In genomic region chr2:39128919-39129391, GRCh38 we compare ENCODE assay signal across 8 cellular contexts. TPM values are rescaled to one million over a fixed set of nuclear protein-coding genes. Genes with fewer than 3 reads are reported as not detected.
DNase-seq lines count a peak whose midpoint lies in the region; ATAC-seq, FAIRE-seq and TF ChIP-seq lines count a peak whose summit lies in the region.

No MANE protein-coding gene starts in this region.

- TF ChIP-seq RAD21 in A549 (conservative IDR thresholded peaks at IDR 0.05 in 1 of 2, IDR thresholded peaks at IDR 0.05 in 1 of 2) = no peak

- DNase-seq in A549 (ENCODE audit: low read depth in 1 of 2, low spot score in 1 of 2) (no peak), Karpas-422 (peak; percentile 42), WERI-Rb-1 (no peak), type B pancreatic cell (ENCODE audit: extremely low spot score, unreplicated experiment) (no peak), GM13977 (ENCODE audit: low spot score) (no peak)
- peak; percentile 77 for DNase-seq in activated T-helper 2 cell treated with anti-CD3 and anti-CD28 coated beads, Interferon-gamma antibody, Interleukin-2, Interleukin-4, amounts not matched to agents 10 μg/mL and 5 μg/mL and 100 μg/mL, durations not matched to agents 14 hours and 24 hours and 36 hours (ENCODE audit: low spot score)
- peak in 3 of 4 experiments; percentile 21 to 59 (median 48) for DNase-seq in stimulated activated CD4-positive, alpha-beta T cell treated with anti-CD3 and anti-CD28 coated beads, Interleukin-1b, Interleukin-23, amount 100 ng/mL, for 24 hours (ENCODE audit: low read depth in 4 of 4, low spot score in 1 of 4)

- peaks cover 11% of the 10 kb centered on the region for H3K79me2 ChIP-seq in Karpas-422 (ENCODE audit: low read length)

- intact Hi-C loops in activated T-helper 2 cell treated with anti-CD3 and anti-CD28 coated beads, Interferon-gamma antibody, Interleukin-2, Interleukin-4, amounts not matched to agents 10 μg/mL and 5 μg/mL and 100 μg/mL, durations not matched to agents 14 hours and 24 hours and 36 hours (cut with micrococcal nuclease) = loop anchor here (1.0 to 10.0 kb wide), 11 partner anchors 12 to 1754 kb away; partner anchors contain the start of genes MAP4K3 and SRSF7

- ATAC-seq in A549 (no peak), GM21526 (IDR thresholded peaks at IDR 0.05; ENCODE audit: low FRiP score, unreplicated experiment) (peak; percentile 50)

- no peaks in the 10 kb centered on the region for H3K9me2 ChIP-seq in Karpas-422 (replicated peaks; ENCODE audit: insufficient read depth, low read length)

- H2AFZ ChIP-seq in Karpas-422 (ENCODE audit: low read length) = no peak overlapping the region

- no peak overlapping the region for H3K4me3 ChIP-seq in A549
- H3K4me3 ChIP-seq in Karpas-422 (ENCODE audit: low read length) = no peak overlapping the region
- no peak overlapping the region for H3K4me3 ChIP-seq in WERI-Rb-1 (ENCODE audit: low read depth, low read length)

- H3K4me3 Mint-ChIP-seq in activated T-helper 2 cell treated with anti-CD3 and anti-CD28 coated beads, Interferon-gamma antibody, Interleukin-2, Interleukin-4, amounts not matched to agents 10 μg/mL and 5 μg/mL and 100 μg/mL, durations not matched to agents 14 hours and 24 hours and 36 hours (ENCODE audit: low read depth) = peak overlapping the region; percentile 46
- H3K4me3 Mint-ChIP-seq in type B pancreatic cell = no peak overlapping the region

- in situ Hi-C loops in GM13977 (cut with MboI; ENCODE audit: low pct_unique_long_range_greater_than_20kb, low sequenced_read_pairs, unreplicated experiment) = no loop called here

- H3K36me3 ChIP-seq in Karpas-422 (ENCODE audit: insufficient read depth, low read length) = no peaks in the 10 kb centered on the region
- no peaks in the 10 kb centered on the region for H3K36me3 ChIP-seq in WERI-Rb-1

- H3K9ac ChIP-seq in Karpas-422 (ENCODE audit: low read length) = no peak overlapping the region

- CTCF ChIA-PET in A549 (lab: Yijun Ruan, JAX) = interaction anchor here (0.7 kb wide), 1 partner anchor 181 kb away, joined by 3 read pairs; no protein-coding TSS in a partner anchor

- no peak overlapping the region for H3K4me2 ChIP-seq in A549
- H3K4me2 ChIP-seq in Karpas-422 (ENCODE audit: low read depth, low read length, poor library complexity, severe bottlenecking) = no peak overlapping the region

- TF ChIP-seq CTCF in A549 (IDR thresholded peaks at IDR 0.05) = no peak
- TF ChIP-seq CTCF in WERI-Rb-1 (IDR thresholded peaks at IDR 0.05; ENCODE audit: low read depth, low read length) = no peak
- TF ChIP-seq CTCF in type B pancreatic cell (conservative IDR thresholded peaks at IDR 0.05) = no peak
- TF ChIP-seq CTCF in GM13977 (IDR thresholded peaks at IDR 0.05; ENCODE audit: extremely low read depth, insufficient read depth, missing control alignments) = no peak

- H3K36me3 Mint-ChIP-seq in activated T-helper 2 cell treated with anti-CD3 and anti-CD28 coated beads, Interferon-gamma antibody, Interleukin-2, Interleukin-4, amounts not matched to agents 10 μg/mL and 5 μg/mL and 100 μg/mL, durations not matched to agents 14 hours and 24 hours and 36 hours (ENCODE audit: low read depth) = no peaks in the 10 kb centered on the region
- H3K36me3 Mint-ChIP-seq in type B pancreatic cell = no peaks in the 10 kb centered on the region

- no peaks in the 10 kb centered on the region for H3K9me3 Mint-ChIP-seq in activated T-helper 2 cell treated with anti-CD3 and anti-CD28 coated beads, Interferon-gamma antibody, Interleukin-2, Interleukin-4, amounts not matched to agents 10 μg/mL and 5 μg/mL and 100 μg/mL, durations not matched to agents 14 hours and 24 hours and 36 hours
- no peaks in the 10 kb centered on the region for H3K9me3 Mint-ChIP-seq in type B pancreatic cell

- peaks cover 63% of the 10 kb centered on the region for H3K4me1 Mint-ChIP-seq in activated T-helper 2 cell treated with anti-CD3 and anti-CD28 coated beads, Interferon-gamma antibody, Interleukin-2, Interleukin-4, amounts not matched to agents 10 μg/mL and 5 μg/mL and 100 μg/mL, durations not matched to agents 14 hours and 24 hours and 36 hours (ENCODE audit: low read depth)
- peaks cover 9% of the 10 kb centered on the region for H3K4me1 Mint-ChIP-seq in type B pancreatic cell (ENCODE audit: unreplicated experiment)

- no peak overlapping the region for H3K27ac ChIP-seq in A549
- H3K27ac ChIP-seq in Karpas-422 (ENCODE audit: low read length) = peak overlapping the region; percentile 96
- H3K27ac ChIP-seq in WERI-Rb-1 = no peak overlapping the region

- H3K4me1 ChIP-seq in A549 = no peaks in the 10 kb centered on the region
- peaks cover 59% of the 10 kb centered on the region for H3K4me1 ChIP-seq in Karpas-422 (ENCODE audit: low read length)

- WGBS in A549 (ENCODE audit: missing lambda C conversion rate) = 73% methylated on average over 1 of the region's 1 CpG

- no peaks in the 10 kb centered on the region for H3K27me3 Mint-ChIP-seq in activated T-helper 2 cell treated with anti-CD3 and anti-CD28 coated beads, Interferon-gamma antibody, Interleukin-2, Interleukin-4, amounts not matched to agents 10 μg/mL and 5 μg/mL and 100 μg/mL, durations not matched to agents 14 hours and 24 hours and 36 hours (ENCODE audit: low read depth)
- H3K27me3 Mint-ChIP-seq in type B pancreatic cell = no peaks in the 10 kb centered on the region

- no peak for TF ChIP-seq EP300 in A549 (IDR thresholded peaks at IDR 0.05)

- POLR2A ChIA-PET in A549 (lab: Yijun Ruan, JAX) = no interaction called here

- H3K9me3 ChIP-seq in A549 = no peaks in the 10 kb centered on the region
- no peaks in the 10 kb centered on the region for H3K9me3 ChIP-seq in Karpas-422 (ENCODE audit: low read length)
- H3K9me3 ChIP-seq in WERI-Rb-1 (ENCODE audit: severe bottlenecking) = no peaks in the 10 kb centered on the region

- no peaks in the 10 kb centered on the region for H4K20me1 ChIP-seq in Karpas-422 (ENCODE audit: insufficient read depth, low read depth, low read length)

- FAIRE-seq in A549 (lab: Jason Lieb, UNC) = no peak

- TF ChIP-seq POLR2A in A549 (IDR thresholded peaks at IDR 0.05; ENCODE audit: low read length) = no peak

- H3K27me3 ChIP-seq in Karpas-422 (ENCODE audit: low read length) (no peaks in the 10 kb centered on the region), WERI-Rb-1 (ENCODE audit: insufficient read depth, low read depth, severe bottlenecking) (no peaks in the 10 kb centered on the region)

- peak overlapping the region; percentile 84 for H3K27ac Mint-ChIP-seq in activated T-helper 2 cell treated with anti-CD3 and anti-CD28 coated beads, Interferon-gamma antibody, Interleukin-2, Interleukin-4, amounts not matched to agents 10 μg/mL and 5 μg/mL and 100 μg/mL, durations not matched to agents 14 hours and 24 hours and 36 hours
- H3K27ac Mint-ChIP-seq in type B pancreatic cell = no peak overlapping the region

TF ChIP-seq in A549, 52 proteins besides CTCF, POLR2A, EP300 and RAD21:
- TF ChIP-seq CEBPB (IDR thresholded peaks at IDR 0.05) = peak; percentile 48 to 57; a peak in 3 of 4 replicates
- TF ChIP-seq MAFK (IDR thresholded peaks at IDR 0.05; ENCODE audit: partially characterized antibody) = no peak

RNA-seq across cellular contexts. Expression of gene SOS1, which starts 8.1 kb away (rescaled TPM):
- polyA plus RNA-seq in A549 (2011; rRNA removed) = 45.5 and 48.9 TPM in 2 replicates
- 6.8 and 8.2 TPM in 2 replicates for polyA plus RNA-seq in A549 (2012; cell fraction: cytosol; rRNA removed)
- 9.4 and 10.6 TPM in 2 replicates for polyA plus RNA-seq in A549 (2012; cell fraction: nucleus; rRNA removed)
- polyA plus RNA-seq in A549 (2017; fragmentation: RNase III; extraction: RNeasy Plus Mini Kit Qiagen cat#74134 plus additional on column Dnase treatment) = 17.0 to 19.6 TPM (median 19.5 TPM) in 3 replicates
- polyA minus RNA-seq in A549 (2011; rRNA and poly(A)+ RNA removed) = 24.3 and 37.8 TPM in 2 replicates
- 34.6 and 91.7 TPM in 2 replicates for total RNA-seq in Karpas-422 (2014; rRNA removed; shearing (Covaris generic); ENCODE audit: low replicate concordance)
- total RNA-seq in activated T-helper 2 cell treated with anti-CD3 and anti-CD28 coated beads, Interferon-gamma antibody, Interleukin-2, Interleukin-4, amounts not matched to agents 10 μg/mL and 5 μg/mL and 100 μg/mL, durations not matched to agents 14 hours and 24 hours and 36 hours = 52.6 and 64.2 TPM in 2 replicates
- 54.2 and 63.8 TPM in 2 replicates for total RNA-seq in type B pancreatic cell (ENCODE audit: low replicate concordance)

Comparison
In these comparisons a context has a peak if more than half of its experiments do, and no peak if none do; other contexts are left out.
1. DNase-seq: peak in Karpas-422 (single experiment), activated T-helper 2 cell treated with anti-CD3 and anti-CD28 coated beads, Interferon-gamma antibody, Interleukin-2, Interleukin-4, amounts not matched to agents 10 μg/mL and 5 μg/mL and 100 μg/mL, durations not matched to agents 14 hours and 24 hours and 36 hours (single experiment) and stimulated activated CD4-positive, alpha-beta T cell treated with anti-CD3 and anti-CD28 coated beads, Interleukin-1b, Interleukin-23, amount 100 ng/mL, for 24 hours (3 of 4); none in A549 (0 of 2), WERI-Rb-1 (single experiment), type B pancreatic cell (single experiment) and GM13977 (single experiment).